7 cellular contexts compared by ENCODE assay signal in the genomic region with DNA sequence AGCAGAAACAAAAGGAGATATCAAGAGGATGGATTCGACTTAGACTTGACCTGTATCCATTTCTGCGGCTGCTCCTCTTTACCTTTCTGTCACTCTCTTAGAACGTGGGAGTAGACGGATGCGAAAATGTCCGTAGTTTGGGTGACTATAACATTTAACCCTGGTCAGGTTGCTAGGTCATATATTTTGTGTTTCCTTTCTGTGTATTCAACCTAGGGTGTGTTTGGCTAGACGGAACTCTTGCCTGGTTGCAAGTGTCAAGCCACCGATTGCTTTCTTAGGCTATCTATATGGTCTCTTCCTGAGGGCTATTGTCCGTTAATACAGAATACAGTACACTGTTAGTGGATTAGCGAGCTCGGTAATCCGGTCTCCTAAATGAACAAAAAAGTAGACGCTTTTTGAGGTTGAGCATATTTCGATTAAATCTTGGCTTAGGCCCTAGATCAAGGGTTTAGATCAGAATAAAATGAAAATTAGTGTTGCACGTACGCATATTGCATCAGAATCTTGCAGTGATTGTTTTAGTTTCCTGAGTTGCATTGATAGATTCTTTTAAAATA. TPM values are rescaled to one million over a fixed set of nuclear protein-coding genes. Genes with fewer than 3 reads are reported as not detected.
DNase-seq lines count a peak whose midpoint lies in the region; ATAC-seq and TF ChIP-seq lines count a peak whose summit lies in the region.

No MANE protein-coding gene starts in this region.

- ATAC-seq in GM18505 (IDR thresholded peaks at IDR 0.05; ENCODE audit: unreplicated experiment): no peak

- no peaks in the 10 kb centered on the region for H3K36me3 ChIP-seq in muscle layer of colon (ENCODE audit: insufficient read depth, low read length)

- H3K4me1 ChIP-seq in muscle layer of colon (ENCODE audit: insufficient read depth, low read length): peaks cover 16% of the 10 kb centered on the region

- peak; percentile 13 for DNase-seq in NCI-H748 treated with DMSO at 0.1 percent for 48 hours (lab: John Stamatoyannopoulos, UW)
- DNase-seq in cerebellum (ENCODE audit: low spot score): peak; percentile 20
- no peak for DNase-seq in GM19240 (ENCODE audit: insufficient read length, low spot score)
- no peak for DNase-seq in NCI-H345 treated with DMSO at 0.1 percent for 48 hours (lab: John Stamatoyannopoulos, UW; ENCODE audit: unreplicated experiment)

- H3K9ac ChIP-seq in muscle layer of colon (ENCODE audit: low read length): peak overlapping the region; percentile 62

- TF ChIP-seq CTCF in GM12875 (IDR thresholded peaks at IDR 0.05; ENCODE audit: borderline replicate concordance, insufficient read depth, low read depth, low read length): no peak

- peak overlapping the region; percentile 93 for H3K27ac ChIP-seq in muscle layer of colon (ENCODE audit: low read depth, low read length)

- H3K4me3 ChIP-seq in GM12875 (ENCODE audit: low read depth, low read length) (peak overlapping the region; percentile 95), muscle layer of colon (ENCODE audit: low read depth in 1 of 2, low read length in 2 of 2) (peak overlapping the region; percentile 76 to 92)

- H3K27me3 ChIP-seq in muscle layer of colon (ENCODE audit: control insufficient read depth in 1 of 2, insufficient read depth in 2 of 2, low read length in 2 of 2): no peaks in the 10 kb centered on the region

- no peak for TF ChIP-seq POLR2A in GM18505 (IDR thresholded peaks at IDR 0.05; ENCODE audit: borderline replicate concordance, extremely low read depth, insufficient read depth, insufficient read length)

- H3K9me3 ChIP-seq in muscle layer of colon (ENCODE audit: low read length): no peaks in the 10 kb centered on the region

RNA-seq across cellular contexts. Expression of a gene that starts 1.2 kb away (rescaled TPM):
- total RNA-seq in cerebellum: 220 TPM

RNA-seq across cellular contexts. Expression of a gene that starts 1.2 kb away (rescaled TPM):
- 0.82 TPM for total RNA-seq in cerebellum

RNA-seq across cellular contexts. Expression of a gene that starts 46.6 kb away (rescaled TPM):
- total RNA-seq in cerebellum: 57.8 TPM

Comparison
In these comparisons a context has a peak if more than half of its experiments do, and no peak if none do; other contexts are left out.
1. DNase-seq: peak in NCI-H748 treated with DMSO at 0.1 percent for 48 hours (single experiment) and cerebellum (single experiment); none in GM19240 (single experiment) and NCI-H345 treated with DMSO at 0.1 percent for 48 hours (single experiment).